2 cellular contexts compared by ENCODE assay signal in genomic region chr10:16943301-16944080, GRCh38.
TF ChIP-seq lines count a peak whose summit lies in the region.

No MANE protein-coding gene starts in this region.

TF ChIP-seq in IMR-90, 13 proteins besides CTCF, POLR2A, EP300 and RAD21:
- TF ChIP-seq BHLHE40 (IDR thresholded peaks at IDR 0.05; ENCODE audit: low read depth, low read length) (no peak), MAFK (IDR thresholded peaks at IDR 0.05; ENCODE audit: low read depth, low read length) (no peak), USF2 (IDR thresholded peaks at IDR 0.05; ENCODE audit: low read depth, low read length) (no peak), NFE2L2 (IDR thresholded peaks at IDR 0.05; ENCODE audit: low read depth, low read length) (no peak), RFX5 (IDR thresholded peaks at IDR 0.05; ENCODE audit: low read depth, low read length) (no peak), MAZ (IDR thresholded peaks at IDR 0.05; ENCODE audit: borderline replicate concordance, low read depth, low read length) (no peak), MXI1 (IDR thresholded peaks at IDR 0.05; ENCODE audit: borderline replicate concordance, low read depth, low read length) (no peak), CHD1 (IDR thresholded peaks at IDR 0.05; ENCODE audit: low read depth, low read length) (no peak), SMC3 (IDR thresholded peaks at IDR 0.05; ENCODE audit: low read depth, low read length) (no peak), RCOR1 (IDR thresholded peaks at IDR 0.05; ENCODE audit: insufficient replicate concordance, low read length) (no peak), CEBPB (IDR thresholded peaks at IDR 0.05; ENCODE audit: low read depth, low read length) (no peak)

TF ChIP-seq in K562, 482 proteins besides CTCF, POLR2A, EP300 and RAD21:
- TF ChIP-seq HMBOX1 (IDR thresholded peaks at IDR 0.05) (peak; percentile 5; the same call in 1 of the 2 replicates), TFE3 (CRISPR knock-in tag; IDR thresholded peaks at IDR 0.05) (no peak), ZNF12 (CRISPR knock-in tag; IDR thresholded peaks at IDR 0.05) (no peak)
